ENCODE assay signal across 17 cellular contexts in the genomic region with DNA sequence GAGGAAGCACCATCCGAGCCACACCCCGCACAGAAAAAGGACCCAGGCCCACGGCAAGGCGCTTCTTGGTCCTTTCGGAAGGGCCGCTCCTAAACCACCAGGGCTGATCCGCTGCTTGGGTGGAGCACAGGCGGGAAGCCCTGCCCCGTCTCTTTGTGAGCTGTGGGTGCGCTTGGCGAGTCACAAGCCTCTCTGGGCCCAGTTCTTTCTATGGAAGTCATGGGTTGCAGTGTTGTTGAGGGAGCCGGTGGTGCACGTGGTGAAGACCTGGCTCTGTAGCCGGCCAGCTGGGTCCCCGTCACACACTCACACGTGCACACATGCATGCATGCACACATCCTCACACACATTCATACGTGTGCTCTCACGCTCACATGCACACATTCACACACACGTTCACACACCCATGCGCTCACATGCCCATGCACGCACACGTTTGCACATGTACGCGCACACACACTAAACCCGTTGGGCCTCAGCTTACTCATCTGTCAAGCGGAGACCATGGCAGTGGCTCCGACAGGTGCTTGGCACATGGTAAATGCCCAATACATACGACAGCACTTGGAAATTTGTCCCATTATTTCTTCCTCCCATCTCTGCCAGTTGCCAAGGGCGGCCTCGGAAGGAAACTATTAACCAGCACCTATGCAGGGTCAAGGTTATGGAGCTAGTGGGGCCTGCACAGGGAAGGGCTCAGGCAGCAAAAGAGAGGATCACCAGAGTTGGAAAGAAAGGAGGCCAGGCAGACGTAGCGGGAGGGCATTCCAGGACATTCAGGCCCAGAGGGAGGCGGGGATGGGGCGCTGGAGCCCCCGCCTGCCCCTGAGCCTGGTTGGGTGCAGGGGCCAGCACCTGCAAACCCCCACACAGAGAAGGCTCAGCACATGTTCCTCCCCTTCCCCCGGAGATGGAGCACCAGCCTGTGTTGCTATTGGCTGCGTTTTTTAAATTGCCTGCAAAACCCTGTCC.
DNase-seq lines count a peak whose midpoint lies in the region; ATAC-seq, FAIRE-seq and TF ChIP-seq lines count a peak whose summit lies in the region.
"Had no signal": no experiment of that assay in that cellular context is flagged by ENCODE, and none has a peak within 500 bp of the region (broad histone marks: within the 10 kb centered on the region; RNA-seq: fewer than 3 reads in every experiment).

No MANE protein-coding gene starts in this region.

- POLR2A ChIA-PET in A549 (lab: Yijun Ruan, JAX): no interaction called here
- POLR2A ChIA-PET in WTC11 (lab: Charles Lee): no interaction called here

- no peak overlapping the region for H3K27ac Mint-ChIP-seq in WTC11

- no peak for TF ChIP-seq CTCF in A549 (IDR thresholded peaks at IDR 0.05)
- no peak for TF ChIP-seq CTCF in WTC11 (IDR thresholded peaks at IDR 0.05)

- CTCF ChIA-PET in A549 (lab: Yijun Ruan, JAX) (interaction anchor here (0.6 to 11.9 kb wide), 6 partner anchors 9 to 64 kb away, joined by 3 to 150 read pairs (median 9); no protein-coding TSS in a partner anchor), WTC11 (lab: Charles Lee) (interaction anchor here (0.6 to 8.0 kb wide), 6 partner anchors 9 to 64 kb away, joined by 3 to 106 read pairs (median 5); no protein-coding TSS in a partner anchor)

- ATAC-seq in A549 (peak; percentile 22 to 38; a peak in 3 of 6 replicates), WTC11 (peak; percentile 42), left lobe of liver (no peak)
- ATAC-seq: SK-N-SH treated with all-trans-retinoic acid at 6 μM for 48 hours had no signal

- no peak for TF ChIP-seq RAD21 in A549 (conservative IDR thresholded peaks at IDR 0.05 in 1 of 2, IDR thresholded peaks at IDR 0.05 in 1 of 2)

- H3K4me2 ChIP-seq in A549: peak overlapping the region; percentile 51

- peak overlapping the region; percentile 56 to 82; a peak in 5 of 6 replicates for H3K27ac ChIP-seq in A549

- FAIRE-seq in A549 (lab: Jason Lieb, UNC): no peak

- H3K4me1 ChIP-seq in A549: peaks cover 34% of the 10 kb centered on the region

- no peak for TF ChIP-seq POLR2A in A549 (IDR thresholded peaks at IDR 0.05; ENCODE audit: low read length)

- 0 out of 3 replicates have a peak, but pooled peaks cover 4% of the 10 kb centered on the region for H3K9me3 ChIP-seq in A549

- H3K9me3 Mint-ChIP-seq in WTC11: peaks cover 11% of the 10 kb centered on the region

- TF ChIP-seq EP300 in A549 (IDR thresholded peaks at IDR 0.05): no peak

- 0 out of 2 replicates have a peak, but pooled peaks cover 4% of the 10 kb centered on the region for H3K36me3 Mint-ChIP-seq in WTC11

- 81% methylated on average over 37 of the region's 37 CpGs for WGBS in A549 (ENCODE audit: missing lambda C conversion rate)

- H3K4me3 Mint-ChIP-seq in WTC11: no peak overlapping the region

- peak in 1 of 2 experiments; percentile 25 for DNase-seq in A549 (ENCODE audit: low read depth in 1 of 2, low spot score in 1 of 2)
- DNase-seq in HT-29 (ENCODE audit: low spot score): peak; percentile 8
- no peak for DNase-seq in WTC11 (ENCODE audit: low spot score)
- peak; percentile 35 for DNase-seq in left lobe of liver (ENCODE audit: low spot score)
- DNase-seq in SHP77 (lab: John Stamatoyannopoulos, UW): no peak
- no peak for DNase-seq in stimulated activated CD4-positive, alpha-beta T cell treated with anti-CD3 and anti-CD28 coated beads, Interleukin-1b, Interleukin-23, amount 100 ng/mL, for 48 hours
- DNase-seq in effector CD4-positive, alpha-beta T cell: no peak
- no peak for DNase-seq in cortex of kidney (lab: John Stamatoyannopoulos, UW)
- DNase-seq: C1 segment of cervical spinal cord, DMS153, NCI-H1417, NCI-H1930, NCI-H2171, NCI-H524, OCI-M1, Right ventricle myocardium superior had no signal

- no peaks in the 10 kb centered on the region for H3K27me3 Mint-ChIP-seq in WTC11 (ENCODE audit: low read depth)

- no peak overlapping the region for H3K4me3 ChIP-seq in A549

- peaks cover 28% of the 10 kb centered on the region for H3K4me1 Mint-ChIP-seq in WTC11

TF ChIP-seq in A549, 52 proteins besides CTCF, POLR2A, EP300 and RAD21:
- TF ChIP-seq GATA3 (IDR thresholded peaks at IDR 0.05; ENCODE audit: borderline replicate concordance) (no peak), ZNF302 (CRISPR knock-in tag; IDR thresholded peaks at IDR 0.05) (no peak)
- TF ChIP-seq, protein P1, sequence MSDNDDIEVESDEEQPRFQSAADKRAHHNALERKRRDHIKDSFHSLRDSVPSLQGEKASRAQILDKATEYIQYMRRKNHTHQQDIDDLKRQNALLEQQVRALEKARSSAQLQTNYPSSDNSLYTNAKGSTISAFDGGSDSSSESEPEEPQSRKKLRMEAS (IDR thresholded peaks at IDR 0.05): peak; percentile 23

TF ChIP-seq in WTC11, 78 proteins besides CTCF, POLR2A, EP300 and RAD21:
- TF ChIP-seq MYBL2 (CRISPR knock-in tag; IDR thresholded peaks at IDR 0.05) (no peak), ZNF423 (CRISPR knock-in tag; IDR thresholded peaks at IDR 0.05) (peak; percentile 58; the same call in 1 of the 2 replicates)

Comparison
In these comparisons a context has a peak if more than half of its experiments do, and no peak if none do; other contexts are left out.
1. DNase-seq: peak in HT-29 (single experiment) and left lobe of liver (single experiment); none in WTC11 (single experiment), SHP77 (0 of 2), stimulated activated CD4-positive, alpha-beta T cell treated with anti-CD3 and anti-CD28 coated beads, Interleukin-1b, Interleukin-23, amount 100 ng/mL, for 48 hours (single experiment), effector CD4-positive, alpha-beta T cell (single experiment) and cortex of kidney (single experiment).